Comparison of ENCODE assay signal across 21 cellular contexts in the genomic region with DNA sequence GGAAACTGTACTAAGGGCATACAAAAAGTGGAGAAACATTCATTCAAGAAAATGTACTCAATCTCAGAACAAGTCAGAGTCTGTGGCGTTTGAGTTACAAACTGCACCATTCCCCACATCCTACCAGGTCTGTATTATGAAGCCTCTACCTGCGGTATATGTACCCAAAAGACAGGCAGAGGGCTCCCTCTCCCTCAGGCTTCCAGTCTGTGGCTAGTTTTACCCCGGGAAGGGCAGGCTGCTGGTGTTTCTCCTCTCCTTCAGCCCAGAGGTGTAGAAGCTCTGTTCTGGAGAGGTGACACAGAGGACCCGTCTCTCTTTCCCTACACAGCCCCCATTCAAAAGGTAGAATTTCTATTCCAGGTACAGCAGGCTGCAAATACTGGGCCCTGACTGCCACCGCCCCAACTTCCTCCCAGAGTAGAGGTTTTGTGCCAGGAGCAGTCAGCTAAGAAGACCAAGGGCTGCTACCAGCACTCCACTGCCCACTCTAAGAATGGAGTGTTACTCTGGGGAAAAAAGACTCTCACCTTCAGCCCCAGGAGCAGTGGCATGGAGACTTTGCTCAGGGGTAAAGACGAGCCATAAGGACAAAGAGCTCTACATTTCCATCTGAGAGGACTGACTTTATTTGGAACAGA.
"Had no signal": no experiment of that assay in that cellular context is flagged by ENCODE, and none has a peak within 500 bp of the region (broad histone marks: within the 10 kb centered on the region; RNA-seq: fewer than 3 reads in every experiment).

No MANE protein-coding gene starts in this region.

- H3K4me1 Mint-ChIP-seq: nephron had no signal

- ATAC-seq: activated CD8-positive, alpha-beta T cell treated with anti-CD3 and anti-CD28 coated beads, Interleukin-2, amount 10 ng/mL, durations not matched to agents 7 days and 5 days; activated T-cell treated with anti-CD3 and anti-CD28 coated beads, Interleukin-2, amount 50 U/mL, for 4 hours; stimulated activated effector memory CD8-positive, alpha-beta T cell treated with anti-CD3 and anti-CD28 coated beads, Interleukin-12 subunit alpha, Interleukin-12 subunit beta, amount 100 ng/mL, for 72 hours had no signal

- H3K36me3 ChIP-seq: ascending aorta, prostate gland, right atrium auricular region, thoracic aorta had no signal

- H3K9me3 ChIP-seq: prostate gland, right atrium auricular region, thoracic aorta had no signal

- H3K4me3 ChIP-seq: ascending aorta, lung, prostate gland, right atrium auricular region, skin epidermis, thoracic aorta had no signal

- H3K27me3 ChIP-seq: ascending aorta, right atrium auricular region had no signal

- H3K27ac Mint-ChIP-seq: activated CD4-positive, alpha-beta T cell treated with anti-CD3 and anti-CD28 coated beads, Interleukin-2, amount 10 ng/mL, durations not matched to agents 24 days and 14 days; activated CD8-positive, alpha-beta T cell treated with anti-CD3 and anti-CD28 coated beads, Interleukin-2, amount 10 ng/mL, durations not matched to agents 7 days and 5 days; activated naive CD4-positive, alpha-beta T cell treated with anti-CD3 and anti-CD28 coated beads, Interleukin-2, amount 10 ng/mL, durations not matched to agents 7 days and 5 days; nephron; stimulated activated effector memory CD8-positive, alpha-beta T cell treated with anti-CD3 and anti-CD28 coated beads, Interleukin-12 subunit alpha, Interleukin-12 subunit beta, amount 100 ng/mL, for 72 hours; T-cell had no signal

- H3K27ac ChIP-seq: ascending aorta, prostate gland, right atrium auricular region, skin epidermis, thoracic aorta had no signal

- H3K4me3 Mint-ChIP-seq: activated CD4-positive, alpha-beta T cell treated with anti-CD3 and anti-CD28 coated beads, Interleukin-2, amount 10 ng/mL, durations not matched to agents 24 days and 14 days; activated CD8-positive, alpha-beta T cell treated with anti-CD3 and anti-CD28 coated beads, Interleukin-2, amount 10 ng/mL, durations not matched to agents 7 days and 5 days; activated naive CD4-positive, alpha-beta T cell treated with anti-CD3 and anti-CD28 coated beads, Interleukin-2, amount 10 ng/mL, durations not matched to agents 7 days and 5 days; activated T-cell treated with anti-CD3 and anti-CD28 coated beads, Interleukin-2, amount 50 U/mL, for 4 hours; nephron; stimulated activated effector memory CD8-positive, alpha-beta T cell treated with anti-CD3 and anti-CD28 coated beads, Interleukin-12 subunit alpha, Interleukin-12 subunit beta, amount 100 ng/mL, for 72 hours; T-cell had no signal

- H3K27me3 Mint-ChIP-seq: activated CD4-positive, alpha-beta T cell treated with anti-CD3 and anti-CD28 coated beads, Interleukin-2, amount 10 ng/mL, durations not matched to agents 24 days and 14 days; activated naive CD4-positive, alpha-beta T cell treated with anti-CD3 and anti-CD28 coated beads, Interleukin-2, amount 10 ng/mL, durations not matched to agents 7 days and 5 days; T-cell had no signal

- H3K4me1 ChIP-seq: ascending aorta, prostate gland had no signal

- DNase-seq: activated CD4-positive, alpha-beta T cell treated with anti-CD3 and anti-CD28 coated beads, Interleukin-2, amount 10 ng/mL, durations not matched to agents 24 days and 14 days; activated CD8-positive, alpha-beta T cell treated with anti-CD3 and anti-CD28 coated beads, Interleukin-2, amount 10 ng/mL, durations not matched to agents 7 days and 5 days; activated effector memory CD4-positive, alpha-beta T cell treated with Interleukin-2 at 50 U/mL for 16 hours; activated naive CD4-positive, alpha-beta T cell treated with anti-CD3 and anti-CD28 coated beads, Interleukin-2, amount 10 ng/mL, durations not matched to agents 7 days and 5 days; activated T-cell treated with anti-CD3 and anti-CD28 coated beads, Interleukin-2, amount 50 U/mL, for 4 hours; effector CD8-positive, alpha-beta T cell; midbrain; nucleus accumbens; stimulated activated CD4-positive, alpha-beta T cell treated with anti-CD3 and anti-CD28 coated beads, Interleukin-15, amount 100 ng/mL, for 24 hours; stimulated activated CD4-positive, alpha-beta T cell treated with anti-CD3 and anti-CD28 coated beads, Interleukin-4, amount 100 ng/mL, for 1 hour; T-cell; T-helper 9 cell had no signal

- FAIRE-seq: keratinocyte had no signal

- H3K9me3 Mint-ChIP-seq: activated CD4-positive, alpha-beta T cell treated with anti-CD3 and anti-CD28 coated beads, Interleukin-2, amount 10 ng/mL, durations not matched to agents 24 days and 14 days; activated naive CD4-positive, alpha-beta T cell treated with anti-CD3 and anti-CD28 coated beads, Interleukin-2, amount 10 ng/mL, durations not matched to agents 7 days and 5 days; stimulated activated effector memory CD8-positive, alpha-beta T cell treated with anti-CD3 and anti-CD28 coated beads, Interleukin-12 subunit alpha, Interleukin-12 subunit beta, amount 100 ng/mL, for 72 hours; T-cell had no signal
